ENCODE assay signal across 25 cellular contexts in genomic region chr18:44473394-44474066, GRCh38.
"Had no signal": no experiment of that assay in that cellular context is flagged by ENCODE, and none has a peak within 500 bp of the region (broad histone marks: within the 10 kb centered on the region; RNA-seq: fewer than 3 reads in every experiment).

No MANE protein-coding gene starts in this region.

- H3K36me3 Mint-ChIP-seq: neural progenitor cell, type B pancreatic cell had no signal

- H3K36me3 ChIP-seq: esophagus muscularis mucosa, heart left ventricle, neural progenitor cell had no signal

- H3K9ac ChIP-seq: neural progenitor cell had no signal

- H3K4me1 Mint-ChIP-seq: activated CD4-positive, alpha-beta memory T cell treated with anti-CD3 and anti-CD28 coated beads, Interleukin-2, amount 10 ng/mL, durations not matched to agents 7 days and 5 days; T-helper 17 cell had no signal

- H3K9me3 ChIP-seq: esophagus muscularis mucosa had no signal

- H3K27me3 Mint-ChIP-seq: activated CD4-positive, alpha-beta memory T cell treated with anti-CD3 and anti-CD28 coated beads, Interleukin-2, amount 10 ng/mL, durations not matched to agents 7 days and 5 days; T-helper 17 cell had no signal

- H3K27ac Mint-ChIP-seq: activated CD4-positive, alpha-beta memory T cell treated with anti-CD3 and anti-CD28 coated beads, Interleukin-2, amount 10 ng/mL, durations not matched to agents 7 days and 5 days; effector memory CD8-positive, alpha-beta T cell; memory B cell; naive B cell; neural progenitor cell; T-helper 17 cell; type B pancreatic cell had no signal

- H3K27me3 ChIP-seq: esophagus muscularis mucosa, heart left ventricle, neural progenitor cell had no signal

- FAIRE-seq: endothelial cell of umbilical vein, islet of Langerhans, small intestine had no signal

- H3K4me2 ChIP-seq: neural progenitor cell had no signal

- H3K4me3 ChIP-seq: esophagus muscularis mucosa, heart left ventricle, neural progenitor cell had no signal

- DNase-seq: activated CD4-positive, alpha-beta memory T cell treated with anti-CD3 and anti-CD28 coated beads, Interleukin-2, amount 10 ng/mL, durations not matched to agents 7 days and 5 days; activated CD4-positive, alpha-beta T cell treated with anti-CD3 and anti-CD28 coated beads for 4 hours; activated CD4-positive, CD25-positive, alpha-beta regulatory T cell; activated effector memory CD4-positive, alpha-beta T cell treated with anti-CD3 and anti-CD28 coated beads, Interleukin-2, amount 50 U/mL, for 16 hours; activated naive CD4-positive, alpha-beta T cell treated with anti-CD3 and anti-CD28 coated beads, Interleukin-2, amount 50 U/mL, for 16 hours; anterior cingulate cortex; central memory CD4-positive, alpha-beta T cell; effector memory CD8-positive, alpha-beta T cell; heart left ventricle; left cardiac atrium; naive B cell; posterior cingulate gyrus; small intestine; stimulated activated CD4-positive, alpha-beta T cell treated with anti-CD3 and anti-CD28 coated beads, Interleukin-15, amount 100 ng/mL, for 24 hours; SW 1271; T-helper 17 cell had no signal

- ATAC-seq: effector memory CD8-positive, alpha-beta T cell; heart left ventricle; left cardiac atrium; sciatic nerve; T-helper 17 cell had no signal

- H3K4me1 ChIP-seq: heart left ventricle, neural progenitor cell had no signal

- H3K27ac ChIP-seq: esophagus muscularis mucosa, heart left ventricle, neural progenitor cell had no signal

- H3K4me3 Mint-ChIP-seq: activated CD4-positive, alpha-beta memory T cell treated with anti-CD3 and anti-CD28 coated beads, Interleukin-2, amount 10 ng/mL, durations not matched to agents 7 days and 5 days; brain; effector memory CD8-positive, alpha-beta T cell; memory B cell; naive B cell; neural progenitor cell; stimulated activated naive B cell treated with anti-CD40 and anti-IgM and Interleukin-4, amounts not matched to agents 10 μg/mL and 1 μg/mL and 100 μg/mL, for 72 hours; T-helper 17 cell; type B pancreatic cell had no signal
